Comparison of ENCODE assay signal across 15 cellular contexts in genomic region chr5:137887831-137888230, GRCh38. TPM values are rescaled to one million over a fixed set of nuclear protein-coding genes. Genes with fewer than 3 reads are reported as not detected.
DNase-seq lines count a peak whose midpoint lies in the region; ATAC-seq, FAIRE-seq and TF ChIP-seq lines count a peak whose summit lies in the region.
"Had no signal": no experiment of that assay in that cellular context is flagged by ENCODE, and none has a peak within 500 bp of the region (broad histone marks: within the 10 kb centered on the region; RNA-seq: fewer than 3 reads in every experiment).

No MANE protein-coding gene starts in this region.

- peak; percentile 58 for FAIRE-seq in GM12891 (lab: Jason Lieb, UNC)
- FAIRE-seq: bronchial epithelial cell had no signal

- CTCF ChIA-PET in activated CD8-positive, alpha-beta T cell treated with anti-CD3 and anti-CD28 coated beads, Interleukin-2, amount 10 ng/mL, durations not matched to agents 7 days and 5 days (lab: Charles Lee), result interaction anchor here (1.9 to 5.7 kb wide), 4 partner anchors 10 to 227 kb away, joined by 8 to 37 read pairs (median 11); no protein-coding TSS in a partner anchor

- H3K27ac Mint-ChIP-seq in CD4-positive, CD25-positive, alpha-beta regulatory T cell, result peak overlapping the region in 1 of 3 donors; percentile 87
- no peak overlapping the region for H3K27ac Mint-ChIP-seq in activated CD8-positive, alpha-beta T cell treated with anti-CD3 and anti-CD28 coated beads, Interleukin-2, amount 10 ng/mL, durations not matched to agents 7 days and 5 days
- H3K27ac Mint-ChIP-seq in naive B cell, result peak overlapping the region in 5 of 6 donors; percentile 94 to 98 (median 96)

- H3K4me1 ChIP-seq in CD4-positive, CD25-positive, alpha-beta regulatory T cell (ENCODE audit: control insufficient read depth, insufficient read depth, low read length, poor library complexity, severe bottlenecking), result peaks cover 7% of the 10 kb centered on the region

- H3K27ac ChIP-seq in CD4-positive, CD25-positive, alpha-beta regulatory T cell (ENCODE audit: insufficient read depth, low read length, poor library complexity, severe bottlenecking), result no peak overlapping the region
- H3K27ac ChIP-seq: HL-60 had no signal

- peak overlapping the region; percentile 4 for H3K4me3 ChIP-seq in CD4-positive, CD25-positive, alpha-beta regulatory T cell (ENCODE audit: low read depth, low read length)

- peaks cover 5% of the 10 kb centered on the region for H3K27me3 Mint-ChIP-seq in CD4-positive, CD25-positive, alpha-beta regulatory T cell
- H3K27me3 Mint-ChIP-seq in activated CD8-positive, alpha-beta T cell treated with anti-CD3 and anti-CD28 coated beads, Interleukin-2, amount 10 ng/mL, durations not matched to agents 7 days and 5 days (ENCODE audit: low read depth), result no peaks in the 10 kb centered on the region
- H3K27me3 Mint-ChIP-seq in naive B cell, result no peaks in the 10 kb centered on the region
- H3K27me3 Mint-ChIP-seq: CD4-positive, alpha-beta memory T cell had no signal

- no peak for TF ChIP-seq POLR2A in GM12891 (IDR thresholded peaks at IDR 0.05; ENCODE audit: low read depth, low read length)

- no peaks in the 10 kb centered on the region for H3K9me3 Mint-ChIP-seq in CD4-positive, CD25-positive, alpha-beta regulatory T cell
- no peaks in the 10 kb centered on the region for H3K9me3 Mint-ChIP-seq in activated CD8-positive, alpha-beta T cell treated with anti-CD3 and anti-CD28 coated beads, Interleukin-2, amount 10 ng/mL, durations not matched to agents 7 days and 5 days (ENCODE audit: insufficient read depth)
- H3K9me3 Mint-ChIP-seq in naive B cell, result no peaks in the 10 kb centered on the region

- H3K36me3 Mint-ChIP-seq in CD4-positive, CD25-positive, alpha-beta regulatory T cell, result peaks cover 2% of the 10 kb centered on the region
- H3K36me3 Mint-ChIP-seq in activated CD8-positive, alpha-beta T cell treated with anti-CD3 and anti-CD28 coated beads, Interleukin-2, amount 10 ng/mL, durations not matched to agents 7 days and 5 days (ENCODE audit: low read depth), result peaks cover 3% of the 10 kb centered on the region
- H3K36me3 Mint-ChIP-seq in naive B cell, result no peaks in the 10 kb centered on the region

- DNase-seq in CD4-positive, CD25-positive, alpha-beta regulatory T cell, result peak in 1 of 3 donors; percentile 10
- DNase-seq in GM12891 (ENCODE audit: insufficient read length, low spot score) (no peak), naive B cell (no peak), activated gamma-delta T cell treated with Interleukin-2 at 50 U/mL for 16 hours (no peak), GM19238 (ENCODE audit: insufficient read length, low spot score) (no peak), NOMO-1 treated with dmso at 0.1 percent for 144 hours (lab: John Stamatoyannopoulos, UW; ENCODE audit: unreplicated experiment) (no peak)
- DNase-seq in activated CD8-positive, alpha-beta T cell treated with anti-CD3 and anti-CD28 coated beads, Interleukin-2, amount 10 ng/mL, durations not matched to agents 7 days and 5 days, result no peak
- DNase-seq in stimulated activated CD4-positive, alpha-beta T cell treated with anti-CD3 and anti-CD28 coated beads, Interleukin-2, amount 100 ng/mL, for 24 hours, result no peak
- DNase-seq: NCI-H1436, NCI-H774, nucleus accumbens, tibial artery had no signal

- no peaks in the 10 kb centered on the region for H3K9me3 ChIP-seq in CD4-positive, CD25-positive, alpha-beta regulatory T cell (ENCODE audit: control insufficient read depth in 2 of 2, low read length in 2 of 2)
- H3K9me3 ChIP-seq: tibial artery had no signal

- POLR2A ChIA-PET in activated CD8-positive, alpha-beta T cell treated with anti-CD3 and anti-CD28 coated beads, Interleukin-2, amount 10 ng/mL, durations not matched to agents 7 days and 5 days (lab: Charles Lee), result interaction anchor here (0.6 to 1.5 kb wide), 3 partner anchors 11 to 1676 kb away, joined by 3 to 5 read pairs (median 4); partner anchors contain the start of gene CDC23

- H3K27me3 ChIP-seq in CD4-positive, CD25-positive, alpha-beta regulatory T cell (ENCODE audit: control insufficient read depth, insufficient read depth, low read length), result no peaks in the 10 kb centered on the region
- H3K27me3 ChIP-seq: tibial artery had no signal

- H3K4me1 Mint-ChIP-seq in CD4-positive, CD25-positive, alpha-beta regulatory T cell, result peaks cover 4 to 29% (median 12%) of the 10 kb centered on the region in 4 donors
- H3K4me1 Mint-ChIP-seq in activated CD8-positive, alpha-beta T cell treated with anti-CD3 and anti-CD28 coated beads, Interleukin-2, amount 10 ng/mL, durations not matched to agents 7 days and 5 days (ENCODE audit: low read depth), result peaks cover 21% of the 10 kb centered on the region
- peaks cover 17 to 43% (median 32%) of the 10 kb centered on the region in 3 donors for H3K4me1 Mint-ChIP-seq in naive B cell

- H3K4me3 Mint-ChIP-seq in CD4-positive, CD25-positive, alpha-beta regulatory T cell, result peak overlapping the region in 3 of 4 donors; percentile 52 to 95 (median 92)
- peak overlapping the region; percentile 25 for H3K4me3 Mint-ChIP-seq in activated CD8-positive, alpha-beta T cell treated with anti-CD3 and anti-CD28 coated beads, Interleukin-2, amount 10 ng/mL, durations not matched to agents 7 days and 5 days
- peak overlapping the region; percentile 88 to 96 (median 95) for H3K4me3 Mint-ChIP-seq in naive B cell

- H3K36me3 ChIP-seq in CD4-positive, CD25-positive, alpha-beta regulatory T cell (ENCODE audit: control insufficient read depth, insufficient read depth, low read length), result no peaks in the 10 kb centered on the region
- H3K36me3 ChIP-seq: tibial artery had no signal

- no peak for ATAC-seq in CD4-positive, CD25-positive, alpha-beta regulatory T cell (ENCODE audit: low read depth in 2 of 2)
- no peak for ATAC-seq in activated CD8-positive, alpha-beta T cell treated with anti-CD3 and anti-CD28 coated beads, Interleukin-2, amount 10 ng/mL, durations not matched to agents 7 days and 5 days
- ATAC-seq in naive B cell (ENCODE audit: low read depth in 2 of 2), result no peak

TF ChIP-seq in GM12891, 5 proteins besides CTCF, POLR2A, EP300 and RAD21:
- no peak for TF ChIP-seq PAX5 (IDR thresholded peaks at IDR 0.05; ENCODE audit: insufficient read depth, low read length, severe bottlenecking)
- TF ChIP-seq POLR2AphosphoS5 (IDR thresholded peaks at IDR 0.05; ENCODE audit: low read depth, low read length), result no peak
- no peak for TF ChIP-seq TAF1 (IDR thresholded peaks at IDR 0.05; ENCODE audit: low read depth, low read length)
- no peak for TF ChIP-seq SPI1 (IDR thresholded peaks at IDR 0.05; ENCODE audit: low read depth, low read length)
- TF ChIP-seq POU2F2 (IDR thresholded peaks at IDR 0.05; ENCODE audit: low read depth, low read length), result no peak

RNA-seq across cellular contexts. Expression of gene PKD2L2, which starts 1.4 kb away (rescaled TPM):
- not detected for total RNA-seq in CD4-positive, CD25-positive, alpha-beta regulatory T cell
- under 1 TPM; 0.22 to 0.60 (median 0.53) TPM for polyA plus RNA-seq in CD4-positive, CD25-positive, alpha-beta regulatory T cell
- polyA plus RNA-seq in GM12891 (2012; ENCODE audit: low read depth, missing spikeins), result 0.04 TPM
- not detected for total RNA-seq in activated CD8-positive, alpha-beta T cell treated with anti-CD3 and anti-CD28 coated beads, Interleukin-2, amount 10 ng/mL, durations not matched to agents 7 days and 5 days
- polyA plus RNA-seq in naive B cell (ENCODE audit: low read depth in 6 of 6), result 1 to 10 TPM in 1 of 6 donors, under 1 TPM in 5; 0.19 to 1.0 (median 0.56) TPM
- total RNA-seq: bronchial epithelial cell; CD4-positive, alpha-beta memory T cell had no signal

RNA-seq across cellular contexts. Expression of gene MYOT, which starts 20.2 kb away (rescaled TPM):
- total RNA-seq in CD4-positive, CD25-positive, alpha-beta regulatory T cell, result not detected
- polyA plus RNA-seq in CD4-positive, CD25-positive, alpha-beta regulatory T cell, result under 1 TPM in 2 of 4 donors, not detected in 2; 0.37 to 0.64 TPM
- 0.05 TPM for polyA plus RNA-seq in GM12891 (2012; ENCODE audit: low read depth, missing spikeins)
- not detected for total RNA-seq in activated CD8-positive, alpha-beta T cell treated with anti-CD3 and anti-CD28 coated beads, Interleukin-2, amount 10 ng/mL, durations not matched to agents 7 days and 5 days
- under 1 TPM in 4 of 6 donors, not detected in 2; 0.17 to 0.36 (median 0.21) TPM for polyA plus RNA-seq in naive B cell (ENCODE audit: low read depth in 6 of 6)
- total RNA-seq: bronchial epithelial cell; CD4-positive, alpha-beta memory T cell had no signal

Comparison
In these comparisons a context has a peak if more than half of its experiments do, and no peak if none do; other contexts are left out.
1. H3K4me3 Mint-ChIP-seq: peak in every context shown above with its lines; median percentile 95 in naive B cell; 92 in CD4-positive, CD25-positive, alpha-beta regulatory T cell; 25 in activated CD8-positive, alpha-beta T cell treated with anti-CD3 and anti-CD28 coated beads, Interleukin-2, amount 10 ng/mL, durations not matched to agents 7 days and 5 days.